In the genomic region with DNA sequence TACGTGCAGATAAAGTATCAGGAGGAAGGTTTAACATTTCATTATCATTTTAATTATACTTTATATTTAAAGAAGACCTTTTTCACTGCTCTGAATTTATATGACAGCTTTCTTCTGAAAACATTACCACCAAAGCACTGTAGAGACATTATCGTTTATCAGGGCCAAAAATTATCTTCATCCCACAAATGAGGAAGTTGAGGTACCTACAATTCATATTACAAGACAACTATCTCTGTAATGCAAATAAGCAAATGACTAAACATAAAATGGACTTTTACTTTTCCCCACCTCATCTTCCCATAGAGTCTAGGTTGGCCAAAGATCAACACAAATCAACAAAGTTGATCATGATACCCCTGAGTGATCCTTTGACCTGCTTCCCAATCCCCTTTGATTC, we compare ENCODE assay signal across 25 cellular contexts. TPM values are rescaled to one million over a fixed set of nuclear protein-coding genes. Genes with fewer than 3 reads are reported as not detected.
"Had no signal": no experiment of that assay in that cellular context is flagged by ENCODE, and none has a peak within 500 bp of the region (broad histone marks: within the 10 kb centered on the region; RNA-seq: fewer than 3 reads in every experiment).

No MANE protein-coding gene starts in this region.

- H3K4me1 Mint-ChIP-seq: neural progenitor cell had no signal

- ATAC-seq: gastroesophageal sphincter, left lobe of liver, mucosa of descending colon had no signal

- H3K27ac Mint-ChIP-seq: neural progenitor cell had no signal

- DNase-seq: dorsolateral prefrontal cortex; effector memory CD4-positive, alpha-beta T cell; glutamatergic neuron; islet precursor cell; mammary epithelial cell; mucosa of descending colon; natural killer cell; nucleus accumbens; ovary; sigmoid colon; stimulated activated CD4-positive, alpha-beta T cell treated with anti-CD3 and anti-CD28 coated beads, Interleukin-2, amount 100 ng/mL, for 24 hours; stimulated activated CD4-positive, alpha-beta T cell treated with anti-CD3 and anti-CD28 coated beads, Interleukin-4, amount 100 ng/mL, for 4 hours; stimulated activated naive CD4-positive, alpha-beta T cell; stomach; substantia nigra; transverse colon had no signal

- H3K4me3 ChIP-seq: coronary artery, dorsolateral prefrontal cortex, esophagus muscularis mucosa, gastroesophageal sphincter, mucosa of descending colon, neural progenitor cell, ovary, right atrium auricular region, sigmoid colon, skin epidermis, stomach, thoracic aorta, transverse colon had no signal

- H3K36me3 ChIP-seq: neural progenitor cell, ovary had no signal

- H3K9me3 Mint-ChIP-seq: natural killer cell, neural progenitor cell had no signal

- H3K4me1 ChIP-seq: esophagus muscularis mucosa, gastroesophageal sphincter, neural progenitor cell, right atrium auricular region, sigmoid colon, stomach had no signal

- H3K9me3 ChIP-seq: esophagus muscularis mucosa, gastroesophageal sphincter, mucosa of descending colon, ovary, right atrium auricular region, sigmoid colon, stomach, thoracic aorta, transverse colon had no signal

- H3K27me3 ChIP-seq: dorsolateral prefrontal cortex, esophagus muscularis mucosa, gastroesophageal sphincter, neural progenitor cell, ovary, right atrium auricular region, sigmoid colon, stomach, transverse colon had no signal

- H3K4me3 Mint-ChIP-seq: natural killer cell, neural progenitor cell had no signal

- H3K27ac ChIP-seq: coronary artery, dorsolateral prefrontal cortex, epithelial cell of prostate, esophagus muscularis mucosa, gastroesophageal sphincter, neural progenitor cell, ovary, right atrium auricular region, sigmoid colon, skin epidermis, stomach, thoracic aorta, transverse colon had no signal

RNA-seq across cellular contexts. Expression of gene SMAD9, which starts 30.9 kb away (rescaled TPM):
- total RNA-seq: natural killer cell had no signal
